Comparison of ENCODE assay signal across 8 cellular contexts in the genomic region with DNA sequence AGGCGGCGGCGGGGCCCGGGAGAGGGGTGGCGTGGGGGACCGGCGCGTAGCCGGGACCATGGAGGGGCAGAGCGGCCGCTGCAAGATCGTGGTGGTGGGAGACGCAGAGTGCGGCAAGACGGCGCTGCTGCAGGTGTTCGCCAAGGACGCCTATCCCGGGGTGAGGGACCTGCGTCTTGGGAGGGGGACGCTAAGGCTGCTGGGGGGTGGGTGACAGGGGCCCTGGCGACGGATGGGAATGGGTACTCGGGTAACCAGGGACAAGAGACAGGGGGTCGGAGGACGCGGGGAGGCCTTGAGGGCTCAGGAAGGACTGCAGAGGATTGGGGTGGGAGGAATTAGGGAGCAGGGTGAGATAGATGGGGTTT. TPM values are rescaled to one million over a fixed set of nuclear protein-coding genes. Genes with fewer than 3 reads are reported as not detected.
A peak's percentile ranks its signal among the peaks of the same experiment; 100 is the strongest.
DNase-seq lines count a peak whose midpoint lies in the region; ATAC-seq and TF ChIP-seq lines count a peak whose summit lies in the region.

No MANE protein-coding gene starts in this region.

- H3K27ac Mint-ChIP-seq in mesothelial cell of epicardium: peak overlapping the region; percentile 72

- H3K4me3 ChIP-seq in mammary epithelial cell (replicated peaks in 1 of 3; ENCODE audit: insufficient read depth in 1 of 3, low read depth in 2 of 3, low read length in 3 of 3) (peak overlapping the region in 2 of 3 experiments; percentile 19 to 43), uterus (peak overlapping the region; percentile 46 to 47)

- no CpG with 5 or more reads among the region's 27 CpGs for WGBS in mammary epithelial cell (ENCODE audit: low coverage, missing lambda C conversion rate)

- in situ Hi-C loops in mammary epithelial cell (cut with MboI; ENCODE audit: low sequenced_read_pairs in 2 of 2): no loop called here

- dilution Hi-C loops in mammary epithelial cell (cut with HindIII; ENCODE audit: low sequenced_read_pairs): no loop called here

- H3K9me3 ChIP-seq in mammary epithelial cell (replicated peaks; ENCODE audit: insufficient read depth, low read length) (no peaks in the 10 kb centered on the region), uterus (no peaks in the 10 kb centered on the region)

- H3K27ac ChIP-seq in mammary epithelial cell (ENCODE audit: insufficient read depth, low read depth, low read length) (no peak overlapping the region), uterus (peak overlapping the region; percentile 83 to 95)

- BruUV-seq in mammary epithelial cell (replicated peaks; lab: Mats Ljungman, UMichigan): no TSS peak

- peak; percentile 40 for DNase-seq in left cardiac atrium
- no peak for DNase-seq in cardiac septum (ENCODE audit: low spot score)
- DNase-seq in mammary epithelial cell: no peak
- DNase-seq in mesothelial cell of epicardium (ENCODE audit: low spot score in 2 of 2, unreplicated experiment in 2 of 2): no peak
- DNase-seq in uterus: peak in 1 of 2 donors; percentile 49
- no peak for DNase-seq in NCI-H2029 treated with DMSO at 0.1 percent for 48 hours (lab: John Stamatoyannopoulos, UW)

- TF ChIP-seq CTCF in mammary epithelial cell (conservative IDR thresholded peaks at IDR 0.05 in 1 of 2, IDR thresholded peaks at IDR 0.05 in 1 of 2; ENCODE audit: extremely low read depth in 1 of 2, insufficient read depth in 1 of 2, low read depth in 1 of 2, low read length in 2 of 2) (no peak), mesothelial cell of epicardium (IDR thresholded peaks at IDR 0.05; ENCODE audit: unreplicated experiment) (no peak), uterus (IDR thresholded peaks at IDR 0.05) (no peak)

- no peaks in the 10 kb centered on the region for H3K36me3 Mint-ChIP-seq in mesothelial cell of epicardium

- intact Hi-C loops in left cardiac atrium (cut with DNase I): no loop called here
- intact Hi-C loops in cardiac septum (cut with DNase I): loop anchor here (10.0 kb wide), 1 partner anchor 310 kb away; no protein-coding TSS in a partner anchor
- intact Hi-C loops in mammary epithelial cell (cut with micrococcal nuclease): no loop called here
- intact Hi-C loops in uterus (cut with DNase I; ENCODE audit: low total_unique reads): no loop called here

- no peaks in the 10 kb centered on the region for H3K27me3 Mint-ChIP-seq in mesothelial cell of epicardium (ENCODE audit: low read depth)

- TF ChIP-seq POLR2A in uterus (IDR thresholded peaks at IDR 0.05): no peak

- ATAC-seq in left cardiac atrium: no peak
- no peak for ATAC-seq in GM21447 (IDR thresholded peaks at IDR 0.05; ENCODE audit: unreplicated experiment)
- ATAC-seq in HG03280 (IDR thresholded peaks at IDR 0.05; ENCODE audit: unreplicated experiment): no peak

- no peak overlapping the region for H3K9ac ChIP-seq in mammary epithelial cell (ENCODE audit: insufficient read depth, low read length)

- peak overlapping the region; percentile 56 for H3K4me2 ChIP-seq in mammary epithelial cell (ENCODE audit: insufficient read depth, low read depth, low read length)

- no peaks in the 10 kb centered on the region for H3K36me3 ChIP-seq in mammary epithelial cell (ENCODE audit: insufficient read depth, low read length)
- no peaks in the 10 kb centered on the region for H3K36me3 ChIP-seq in uterus

- H3K4me3 Mint-ChIP-seq in mesothelial cell of epicardium: peak overlapping the region; percentile 77

- peak overlapping the region; percentile 69 for H2AFZ ChIP-seq in mammary epithelial cell (ENCODE audit: low read depth, low read length)

- CTCF ChIA-PET in mammary epithelial cell (lab: Charles Lee; ENCODE audit: low non-redundant PET): no interaction called here

- peaks cover 15% of the 10 kb centered on the region for H3K79me2 ChIP-seq in mammary epithelial cell (ENCODE audit: insufficient read depth, low read length)

- H3K4me1 Mint-ChIP-seq in mesothelial cell of epicardium: peaks cover 18% of the 10 kb centered on the region

- peaks cover 15% of the 10 kb centered on the region for H3K4me1 ChIP-seq in mammary epithelial cell (ENCODE audit: insufficient read depth, low read length)
- H3K4me1 ChIP-seq in uterus: peaks cover 0 to 1% of the 10 kb centered on the region in 2 donors

- no peaks in the 10 kb centered on the region for H3K27me3 ChIP-seq in mammary epithelial cell (ENCODE audit: insufficient read depth, low read length)
- H3K27me3 ChIP-seq in uterus: no peaks in the 10 kb centered on the region

- H3K9me3 Mint-ChIP-seq in mesothelial cell of epicardium: no peaks in the 10 kb centered on the region

- H4K20me1 ChIP-seq in mammary epithelial cell (ENCODE audit: insufficient read depth, low read length): no peaks in the 10 kb centered on the region

RNA-seq across cellular contexts. Expression of a gene that starts 0.2 kb away (rescaled TPM):
- total RNA-seq in left cardiac atrium: 1 to 10 TPM; 1.6 to 1.8 TPM
- total RNA-seq in cardiac septum: 0.89 TPM
- under 1 TPM; 0.17 to 0.85 TPM for total RNA-seq in mammary epithelial cell
- 0.20 TPM for polyA plus RNA-seq in mammary epithelial cell
- not detected for polyA minus RNA-seq in mammary epithelial cell
- 7.6 to 8.7 TPM (median 8.7 TPM) in 3 replicates for total RNA-seq in mesothelial cell of epicardium
- 10 to 100 TPM in 1 of 4 donors, 1 to 10 TPM in 2, under 1 TPM in 1; 0.88 to 14.0 (median 3.5) TPM for total RNA-seq in uterus

RNA-seq across cellular contexts. Expression of a gene that starts 3.1 kb away (rescaled TPM):
- 100 to 1,000 TPM; 115 to 118 TPM for total RNA-seq in left cardiac atrium
- total RNA-seq in cardiac septum: 81.3 TPM
- total RNA-seq in mammary epithelial cell: 100 to 1,000 TPM; 196 to 230 TPM
- polyA plus RNA-seq in mammary epithelial cell: 149 TPM
- 385 TPM for polyA minus RNA-seq in mammary epithelial cell
- 211 to 222 TPM (median 211 TPM) in 3 replicates for total RNA-seq in mesothelial cell of epicardium
- 100 to 1,000 TPM in 3 of 4 donors, 10 to 100 TPM in 1; 59.5 to 187 (median 152) TPM for total RNA-seq in uterus

RNA-seq across cellular contexts. Expression of a gene that starts 18.7 kb away (rescaled TPM):
- total RNA-seq in left cardiac atrium (10 to 100 TPM; 19.4 to 23.7 TPM), cardiac septum (13.7 TPM), mammary epithelial cell (1 to 10 TPM; 6.7 to 7.3 TPM), mesothelial cell of epicardium (5.6 to 6.3 TPM (median 5.9 TPM) in 3 replicates), uterus (10 to 100 TPM in 2 of 4 donors, 1 to 10 TPM in 2; 5.9 to 31.4 (median 10.0) TPM)
- 8.3 TPM for polyA plus RNA-seq in mammary epithelial cell
- 12.2 TPM for polyA minus RNA-seq in mammary epithelial cell

RNA-seq across cellular contexts. Expression of a gene that starts 27.1 kb away (rescaled TPM):
- 100 to 1,000 TPM; 722 to 820 TPM for total RNA-seq in left cardiac atrium
- 536 TPM for total RNA-seq in cardiac septum
- 1,000 to 10,000 TPM in 1 of 2 donors, 100 to 1,000 TPM in 1; 634 to 1,021 TPM for total RNA-seq in mammary epithelial cell
- polyA plus RNA-seq in mammary epithelial cell: 3,340 TPM
- polyA minus RNA-seq in mammary epithelial cell: 1,201 TPM
- total RNA-seq in mesothelial cell of epicardium: 1,019 to 1,067 TPM (median 1,060 TPM) in 3 replicates
- total RNA-seq in uterus: 1,000 to 10,000 TPM in 3 of 4 donors, 100 to 1,000 TPM in 1; 635 to 7,543 (median 1,847) TPM

RNA-seq across cellular contexts. Expression of a gene that starts 44.9 kb away (rescaled TPM):
- total RNA-seq in left cardiac atrium (10 to 100 TPM in 1 of 2 donors, 1 to 10 TPM in 1; 9.3 to 14.5 TPM), cardiac septum (14.8 TPM), mammary epithelial cell (10 to 100 TPM; 14.5 to 16.2 TPM), mesothelial cell of epicardium (13.1 to 13.9 TPM (median 13.2 TPM) in 3 replicates), uterus (10 to 100 TPM; 10.8 to 18.3 (median 13.1) TPM)
- polyA plus RNA-seq in mammary epithelial cell: 12.6 TPM
- polyA minus RNA-seq in mammary epithelial cell: 12.5 TPM
